ENCODE assay signal across 1 cellular context in genomic region chr2:98935111-98935770, GRCh38.
TF ChIP-seq lines count a peak whose summit lies in the region.

No MANE protein-coding gene starts in this region.

TF ChIP-seq in liver, 16 proteins besides CTCF, POLR2A, EP300 and RAD21 (continued from another document):
- TF ChIP-seq ZBTB33 (IDR thresholded peaks at IDR 0.05), result no peak
- TF ChIP-seq TAF1 (conservative IDR thresholded peaks at IDR 0.05), result no peak
- TF ChIP-seq YY1 (IDR thresholded peaks at IDR 0.05), result no peak
TF ChIP-seq in liver: peak in this region for 0.
